ENCODE assay signal across 16 cellular contexts in the genomic region with DNA sequence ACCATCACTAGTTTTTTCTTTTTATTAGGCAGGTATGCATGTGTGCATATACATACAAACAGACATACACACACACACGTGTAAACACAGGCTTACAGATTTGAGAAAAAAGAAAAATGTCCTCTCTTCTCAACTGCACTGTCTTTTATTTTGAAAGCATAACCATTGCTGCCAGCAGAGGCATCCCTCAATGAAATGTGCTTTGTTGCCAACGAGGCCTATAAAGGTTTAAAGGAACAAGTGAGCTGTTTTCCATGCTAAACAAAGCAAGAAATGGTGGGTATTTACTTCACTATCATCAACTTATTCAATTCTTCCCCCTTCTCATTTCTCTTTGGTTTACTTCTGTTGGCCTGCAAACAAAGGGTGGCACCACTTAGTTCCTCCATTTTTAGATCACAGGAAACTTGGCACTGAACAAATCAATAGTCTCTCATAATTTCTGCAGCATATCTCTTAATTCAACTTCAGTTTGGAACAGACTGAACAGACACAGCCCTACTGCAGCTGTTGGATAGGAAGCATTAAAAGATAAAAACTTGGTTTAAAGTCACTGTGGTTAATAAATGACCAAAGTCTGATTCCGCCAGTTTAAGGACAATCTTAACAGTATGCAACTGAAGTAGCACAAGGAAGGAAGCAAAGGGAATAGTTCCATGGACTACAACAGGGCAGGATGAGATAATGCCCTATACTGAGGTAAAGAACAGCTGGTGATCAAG. TPM values are rescaled to one million over a fixed set of nuclear protein-coding genes. Genes with fewer than 3 reads are reported as not detected.
A peak's percentile ranks its signal among the peaks of the same experiment; 100 is the strongest.
DNase-seq lines count a peak whose midpoint lies in the region; ATAC-seq and TF ChIP-seq lines count a peak whose summit lies in the region.
"Had no signal": no experiment of that assay in that cellular context is flagged by ENCODE, and none has a peak within 500 bp of the region (broad histone marks: within the 10 kb centered on the region; RNA-seq: fewer than 3 reads in every experiment).

No MANE protein-coding gene starts in this region.

- ATAC-seq in HG03442 (IDR thresholded peaks at IDR 0.05; ENCODE audit: unreplicated experiment): no peak

- peaks cover 17% of the 10 kb centered on the region for H3K36me3 Mint-ChIP-seq in progenitor cell of endocrine pancreas (ENCODE audit: insufficient read depth)

- H3K9me3 Mint-ChIP-seq in progenitor cell of endocrine pancreas (ENCODE audit: low read depth): no peaks in the 10 kb centered on the region

- H3K4me3 Mint-ChIP-seq in progenitor cell of endocrine pancreas (ENCODE audit: low read depth): no peak overlapping the region
- H3K4me3 Mint-ChIP-seq: CD14-positive monocyte had no signal

- TF ChIP-seq CTCF in choroid plexus epithelial cell (conservative IDR thresholded peaks at IDR 0.05; ENCODE audit: low read depth, low read length) (peak; percentile 17), progenitor cell of endocrine pancreas (IDR thresholded peaks at IDR 0.05; ENCODE audit: unreplicated experiment) (no peak)

- H3K4me3 ChIP-seq in choroid plexus epithelial cell (ENCODE audit: low read depth, low read length): no peak overlapping the region
- H3K4me3 ChIP-seq: adrenal gland, psoas muscle, tibial nerve had no signal

- H3K4me1 Mint-ChIP-seq in progenitor cell of endocrine pancreas (ENCODE audit: low read depth): peaks cover 32% of the 10 kb centered on the region

- H3K27ac Mint-ChIP-seq in progenitor cell of endocrine pancreas: peak overlapping the region; percentile 69

- no peaks in the 10 kb centered on the region for H3K27me3 Mint-ChIP-seq in progenitor cell of endocrine pancreas

- peak; percentile 42 to 60 for DNase-seq in Kasumi-1 (lab: John Stamatoyannopoulos, UW)
- peak; percentile 28 for DNase-seq in choroid plexus epithelial cell (ENCODE audit: low read depth)
- peak; percentile 34 for DNase-seq in kidney tubule cell (ENCODE audit: low spot score)
- DNase-seq in progenitor cell of endocrine pancreas (ENCODE audit: low spot score, unreplicated experiment): no peak
- DNase-seq in NCI-H1930 (lab: John Stamatoyannopoulos, UW): no peak
- no peak for DNase-seq in T-helper 1 cell
- DNase-seq in NCI-H524 (lab: John Stamatoyannopoulos, UW): no peak
- DNase-seq: adrenal gland; erythroblast; NCI-H2081 treated with DMSO at 0.1 percent for 48 hours; psoas muscle; SHP77 treated with DMSO at 0.1 percent for 48 hours; stimulated activated CD4-positive, alpha-beta T cell treated with anti-CD3 and anti-CD28 coated beads, Interleukin-1b, Interleukin-23, amount 100 ng/mL, for 48 hours had no signal

RNA-seq across cellular contexts. Expression of a gene that starts 21.8 kb away (rescaled TPM):
- 21.5 and 25.4 TPM in 2 replicates for total RNA-seq in progenitor cell of endocrine pancreas

RNA-seq across cellular contexts. Expression of a gene that starts 54.3 kb away (rescaled TPM):
- total RNA-seq in progenitor cell of endocrine pancreas: 4.7 and 5.6 TPM in 2 replicates

Comparison
In these comparisons a context has a peak if more than half of its experiments do, and no peak if none do; other contexts are left out.
1. DNase-seq: peak in Kasumi-1 (2 of 2), choroid plexus epithelial cell (single experiment) and kidney tubule cell (single experiment); none in progenitor cell of endocrine pancreas (single experiment), NCI-H1930 (0 of 2), T-helper 1 cell (0 of 5) and NCI-H524 (0 of 2).